In the genomic region with DNA sequence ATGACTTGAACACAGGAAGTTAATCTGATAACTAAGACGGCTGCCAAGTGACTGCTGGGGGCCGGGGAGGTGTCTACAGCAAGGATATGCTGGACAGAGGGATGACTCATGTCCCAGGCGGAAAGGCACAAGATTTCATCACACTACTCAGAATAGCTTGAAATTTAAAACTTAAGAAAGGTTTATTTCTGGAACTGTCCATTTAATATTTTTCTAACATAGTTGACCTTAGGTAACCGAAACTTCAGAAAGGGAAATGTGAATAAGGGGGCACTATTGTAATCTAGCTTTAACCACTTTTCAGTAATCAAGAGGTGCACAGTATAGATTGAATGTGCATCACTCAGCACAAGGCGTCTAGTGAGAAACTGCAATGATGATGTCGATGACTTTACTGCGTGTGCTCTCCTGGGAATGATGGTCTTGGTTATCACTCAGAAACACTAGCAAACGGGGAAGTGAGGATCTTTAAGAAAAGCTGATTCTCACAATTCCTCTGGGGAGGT, we compare ENCODE assay signal across 9 cellular contexts.
A peak's percentile ranks its signal among the peaks of the same experiment; 100 is the strongest.
DNase-seq lines count a peak whose midpoint lies in the region; ATAC-seq and TF ChIP-seq lines count a peak whose summit lies in the region.
"Had no signal": no experiment of that assay in that cellular context is flagged by ENCODE, and none has a peak within 500 bp of the region (broad histone marks: within the 10 kb centered on the region; RNA-seq: fewer than 3 reads in every experiment).

No MANE protein-coding gene starts in this region.

- H3K9me3 ChIP-seq in adipocyte (ENCODE audit: control insufficient read depth, low read length), result no peaks in the 10 kb centered on the region
- no peaks in the 10 kb centered on the region for H3K9me3 ChIP-seq in hepatocyte (ENCODE audit: low read depth)
- no peaks in the 10 kb centered on the region for H3K9me3 ChIP-seq in tibial artery

- H2AFZ ChIP-seq in hepatocyte, result no peak overlapping the region

- H3K27me3 ChIP-seq in adipocyte (replicated peaks; ENCODE audit: control insufficient read depth, insufficient read depth, low read length) (no peaks in the 10 kb centered on the region), hepatocyte (no peaks in the 10 kb centered on the region), tibial artery (no peaks in the 10 kb centered on the region)

- no peaks in the 10 kb centered on the region for H3K79me2 ChIP-seq in hepatocyte

- peaks cover 18% of the 10 kb centered on the region for H3K4me1 ChIP-seq in adipocyte (ENCODE audit: control insufficient read depth, insufficient read depth, low read length)
- peaks cover 3% of the 10 kb centered on the region for H3K4me1 ChIP-seq in hepatocyte (ENCODE audit: insufficient read depth)
- H3K4me1 ChIP-seq in tibial artery, result peaks cover 0 to 15% (median 4%) of the 10 kb centered on the region in 4 donors

- H3K9ac ChIP-seq in adipocyte (ENCODE audit: low read length), result peak overlapping the region; percentile 65

- no peak for ATAC-seq in GM18520 (IDR thresholded peaks at IDR 0.05; ENCODE audit: unreplicated experiment)
- ATAC-seq in HG02973 (IDR thresholded peaks at IDR 0.05; ENCODE audit: unreplicated experiment), result no peak
- ATAC-seq: WTC11 had no signal

- intact Hi-C loops in tibial artery (cut with DNase I; ENCODE audit: low total_unique reads), result no loop called here

- no peaks in the 10 kb centered on the region for H3K9me2 ChIP-seq in hepatocyte (replicated peaks; ENCODE audit: insufficient read depth)

- H3K36me3 ChIP-seq in adipocyte (ENCODE audit: control insufficient read depth, insufficient read depth, low read length, severe bottlenecking) (no peaks in the 10 kb centered on the region), hepatocyte (replicated peaks; ENCODE audit: insufficient read depth, low read depth) (no peaks in the 10 kb centered on the region), tibial artery (no peaks in the 10 kb centered on the region)

- 69% methylated on average over 8 of the region's 8 CpGs for WGBS in hepatocyte (ENCODE audit: low lambda C conversion rate, missing lambda C conversion rate)

- H3K4me3 ChIP-seq in adipocyte (ENCODE audit: low read length) (peak overlapping the region; percentile 66), hepatocyte (no peak overlapping the region), tibial artery (peak overlapping the region in 1 of 2 donors; percentile 1)

- DNase-seq in HT1080 (ENCODE audit: low read depth) (peak; percentile 87), adipocyte (ENCODE audit: low read depth) (peak; percentile 85), hepatocyte (ENCODE audit: low spot score) (peak; percentile 46), tibial artery (peak; percentile 77 to 78), GM19240 (ENCODE audit: insufficient read length, low spot score) (no peak), NCI-H2107 (lab: John Stamatoyannopoulos, UW) (no peak)

- TF ChIP-seq CTCF in hepatocyte (IDR thresholded peaks at IDR 0.05; ENCODE audit: poor library complexity) (no peak), tibial artery (IDR thresholded peaks at IDR 0.05) (no peak)

- no peak overlapping the region for H3K4me2 ChIP-seq in hepatocyte

- no peaks in the 10 kb centered on the region for H4K20me1 ChIP-seq in hepatocyte (ENCODE audit: insufficient read depth, poor library complexity, severe bottlenecking)

- H3K27ac ChIP-seq in hepatocyte (no peak overlapping the region), tibial artery (no peak overlapping the region)

Comparison
In these comparisons a context has a peak if more than half of its experiments do, and no peak if none do; other contexts are left out.
1. DNase-seq: peak in HT1080 (single experiment), adipocyte (single experiment), hepatocyte (single experiment) and tibial artery (2 of 2); none in GM19240 (single experiment) and NCI-H2107 (single experiment).